Comparison of ENCODE assay signal across 1 cellular context in the genomic region with DNA sequence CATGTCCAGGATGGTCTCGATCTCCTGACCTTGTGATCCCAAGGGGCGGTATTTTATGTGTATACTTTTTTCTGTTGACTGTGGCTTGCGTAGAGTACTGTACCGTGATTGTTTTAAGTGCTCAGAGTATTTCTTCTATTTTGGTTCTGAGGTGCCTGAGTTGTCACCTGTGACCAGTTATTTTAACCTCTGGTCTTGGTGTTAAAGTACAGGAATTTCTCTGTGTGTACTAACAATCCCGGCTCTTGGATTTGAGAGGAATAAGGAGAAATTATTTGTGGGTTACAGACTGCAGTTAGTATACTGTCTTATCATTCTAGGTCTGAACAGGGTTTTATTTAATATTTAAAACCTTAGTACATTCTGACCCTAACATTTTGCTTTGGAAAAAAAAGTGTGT.
TF ChIP-seq lines count a peak whose summit lies in the region.

No MANE protein-coding gene starts in this region.

TF ChIP-seq in HepG2, 621 proteins besides CTCF, POLR2A, EP300 and RAD21:
- TF ChIP-seq, protein P1, sequence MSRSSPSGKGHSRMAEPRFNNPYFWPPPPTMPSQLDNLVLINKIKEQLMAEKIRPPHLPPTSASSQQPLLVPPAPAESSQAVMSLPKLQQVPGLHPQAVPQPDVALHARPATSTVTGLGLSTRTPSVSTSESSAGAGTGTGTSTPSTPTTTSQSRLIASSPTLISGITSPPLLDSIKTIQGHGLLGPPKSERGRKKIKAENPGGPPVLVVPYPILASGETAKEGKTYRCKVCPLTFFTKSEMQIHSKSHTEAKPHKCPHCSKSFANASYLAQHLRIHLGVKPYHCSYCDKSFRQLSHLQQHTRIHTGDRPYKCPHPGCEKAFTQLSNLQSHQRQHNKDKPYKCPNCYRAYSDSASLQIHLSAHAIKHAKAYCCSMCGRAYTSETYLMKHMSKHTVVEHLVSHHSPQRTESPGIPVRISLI (CRISPR knock-in tag; IDR thresholded peaks at IDR 0.05; ENCODE audit: borderline replicate concordance): 0 out of 2 replicates have a peak, but pooled peaks have one; percentile 8
- TF ChIP-seq GPN1 (CRISPR knock-in tag; IDR thresholded peaks at IDR 0.05; ENCODE audit: borderline replicate concordance) (no peak), ZBTB7A (CRISPR knock-in tag; IDR thresholded peaks at IDR 0.05) (no peak), NR2F6 (IDR thresholded peaks at IDR 0.05) (no peak), NR2F6 (CRISPR knock-in tag; IDR thresholded peaks at IDR 0.05) (0 out of 2 replicates have a peak, but pooled peaks have one; percentile 5)
